ENCODE assay signal across 17 cellular contexts in genomic region chr16:57563761-57564160, GRCh38. TPM values are rescaled to one million over a fixed set of nuclear protein-coding genes. Genes with fewer than 3 reads are reported as not detected.
A peak's percentile ranks its signal among the peaks of the same experiment; 100 is the strongest.
DNase-seq lines count a peak whose midpoint lies in the region; ATAC-seq and TF ChIP-seq lines count a peak whose summit lies in the region.
"Had no signal": no experiment of that assay in that cellular context is flagged by ENCODE, and none has a peak within 500 bp of the region (broad histone marks: within the 10 kb centered on the region; RNA-seq: fewer than 3 reads in every experiment).

No MANE protein-coding gene starts in this region.

- DNase-seq in activated CD8-positive, alpha-beta memory T cell treated with anti-CD3 and anti-CD28 coated beads for 24 hours: peak; percentile 50
- no peak for DNase-seq in activated CD8-positive, alpha-beta memory T cell treated with anti-CD3 and anti-CD28 coated beads, Interleukin-2, amount 50 U/mL, for 4 hours
- no peak for DNase-seq in natural killer cell treated with Interleukin-12 subunit alpha and Interleukin-12 subunit beta and Interleukin-15 and Interleukin-18, amount 100 ng/mL, for 72 hours (ENCODE audit: low spot score)
- DNase-seq in natural killer cell: no peak
- DNase-seq in memory B cell (ENCODE audit: low spot score in 2 of 2): no peak
- DNase-seq in type B pancreatic cell (ENCODE audit: extremely low spot score, unreplicated experiment): peak; percentile 58
- no peak for DNase-seq in iPS-NIHi11 (ENCODE audit: low spot score)
- DNase-seq: C1 segment of cervical spinal cord; CD4-positive, CD25-positive, alpha-beta regulatory T cell; CD8-positive, alpha-beta memory T cell; COR-L47; DMS 273 treated with DMSO at 0.1 percent for 48 hours; DMS53; DND-41; EL; H9 had no signal

- TF ChIP-seq CTCF in natural killer cell (IDR thresholded peaks at IDR 0.05) (no peak), type B pancreatic cell (conservative IDR thresholded peaks at IDR 0.05) (no peak)

- H3K4me1 Mint-ChIP-seq in natural killer cell treated with Interleukin-12 subunit alpha and Interleukin-12 subunit beta and Interleukin-15 and Interleukin-18, amount 100 ng/mL, for 72 hours (ENCODE audit: low read depth in 2 of 2): peaks cover 25 to 45% of the 10 kb centered on the region in 2 donors
- peaks cover 41 to 65% of the 10 kb centered on the region in 2 donors for H3K4me1 Mint-ChIP-seq in natural killer cell
- H3K4me1 Mint-ChIP-seq in memory B cell: peaks cover 14% of the 10 kb centered on the region
- peaks cover 4% of the 10 kb centered on the region for H3K4me1 Mint-ChIP-seq in type B pancreatic cell (ENCODE audit: unreplicated experiment)
- H3K4me1 Mint-ChIP-seq: CD4-positive, CD25-positive, alpha-beta regulatory T cell had no signal

- peaks cover 7% of the 10 kb centered on the region for H3K9me3 Mint-ChIP-seq in natural killer cell treated with Interleukin-12 subunit alpha and Interleukin-12 subunit beta and Interleukin-15 and Interleukin-18, amount 100 ng/mL, for 72 hours
- H3K9me3 Mint-ChIP-seq in natural killer cell (peaks cover 2 to 7% of the 10 kb centered on the region in 2 donors), memory B cell (peaks cover 11% of the 10 kb centered on the region), type B pancreatic cell (peaks cover 14% of the 10 kb centered on the region)

- no peak overlapping the region for H3K4me3 Mint-ChIP-seq in natural killer cell treated with Interleukin-12 subunit alpha and Interleukin-12 subunit beta and Interleukin-15 and Interleukin-18, amount 100 ng/mL, for 72 hours
- no peak overlapping the region for H3K4me3 Mint-ChIP-seq in natural killer cell
- no peak overlapping the region for H3K4me3 Mint-ChIP-seq in memory B cell
- no peak overlapping the region for H3K4me3 Mint-ChIP-seq in type B pancreatic cell
- H3K4me3 Mint-ChIP-seq: CD4-positive, CD25-positive, alpha-beta regulatory T cell; CD8-positive, alpha-beta memory T cell; H9 had no signal

- peaks cover 32% of the 10 kb centered on the region for H3K36me3 Mint-ChIP-seq in natural killer cell treated with Interleukin-12 subunit alpha and Interleukin-12 subunit beta and Interleukin-15 and Interleukin-18, amount 100 ng/mL, for 72 hours
- peaks cover 15% of the 10 kb centered on the region for H3K36me3 Mint-ChIP-seq in natural killer cell
- H3K36me3 Mint-ChIP-seq in memory B cell: peaks cover 46% of the 10 kb centered on the region
- no peaks in the 10 kb centered on the region for H3K36me3 Mint-ChIP-seq in type B pancreatic cell
- H3K36me3 Mint-ChIP-seq: CD4-positive, CD25-positive, alpha-beta regulatory T cell had no signal

- intact Hi-C loops in natural killer cell (cut with micrococcal nuclease): no loop called here

- H3K27ac Mint-ChIP-seq in natural killer cell treated with Interleukin-12 subunit alpha and Interleukin-12 subunit beta and Interleukin-15 and Interleukin-18, amount 100 ng/mL, for 72 hours: peak overlapping the region; percentile 26 to 86
- H3K27ac Mint-ChIP-seq in natural killer cell: peak overlapping the region in 1 of 2 donors; percentile 5
- peak overlapping the region; percentile 50 for H3K27ac Mint-ChIP-seq in memory B cell
- H3K27ac Mint-ChIP-seq in type B pancreatic cell: no peak overlapping the region
- H3K27ac Mint-ChIP-seq: CD4-positive, CD25-positive, alpha-beta regulatory T cell had no signal

- no peaks in the 10 kb centered on the region for H3K27me3 Mint-ChIP-seq in natural killer cell treated with Interleukin-12 subunit alpha and Interleukin-12 subunit beta and Interleukin-15 and Interleukin-18, amount 100 ng/mL, for 72 hours
- H3K27me3 Mint-ChIP-seq in natural killer cell (ENCODE audit: low read depth in 2 of 2): no peaks in the 10 kb centered on the region
- H3K27me3 Mint-ChIP-seq in memory B cell: no peaks in the 10 kb centered on the region
- peaks cover 9% of the 10 kb centered on the region for H3K27me3 Mint-ChIP-seq in type B pancreatic cell
- H3K27me3 Mint-ChIP-seq: CD8-positive, alpha-beta memory T cell had no signal

- ATAC-seq in natural killer cell treated with Interleukin-12 subunit alpha and Interleukin-12 subunit beta and Interleukin-15 and Interleukin-18, amount 100 ng/mL, for 72 hours: no peak
- ATAC-seq in natural killer cell (no peak), memory B cell (ENCODE audit: low read depth) (no peak), HG03025 (IDR thresholded peaks at IDR 0.05; ENCODE audit: low FRiP score, unreplicated experiment) (no peak)

RNA-seq across cellular contexts. Expression of gene ADGRG5, which starts 21.3 kb away (rescaled TPM):
- total RNA-seq in natural killer cell treated with Interleukin-12 subunit alpha and Interleukin-12 subunit beta and Interleukin-15 and Interleukin-18, amount 100 ng/mL, for 72 hours: 10 to 100 TPM; 86.8 to 95.0 TPM
- total RNA-seq in natural killer cell: 100 to 1,000 TPM in 1 of 3 donors, 10 to 100 TPM in 2; 83.2 to 118 (median 94.5) TPM
- total RNA-seq in type B pancreatic cell (ENCODE audit: low replicate concordance): 0.82 and 1.7 TPM in 2 replicates

RNA-seq across cellular contexts. Expression of gene CCDC102A, which starts 27.4 kb away (rescaled TPM):
- 10 to 100 TPM; 13.9 to 21.5 TPM for total RNA-seq in natural killer cell treated with Interleukin-12 subunit alpha and Interleukin-12 subunit beta and Interleukin-15 and Interleukin-18, amount 100 ng/mL, for 72 hours
- total RNA-seq in natural killer cell (10 to 100 TPM; 15.5 to 24.4 (median 17.1) TPM), type B pancreatic cell (ENCODE audit: low replicate concordance) (6.9 and 14.4 TPM in 2 replicates)

Comparison
In these comparisons a context has a peak if more than half of its experiments do, and no peak if none do; other contexts are left out.
1. DNase-seq: peak in activated CD8-positive, alpha-beta memory T cell treated with anti-CD3 and anti-CD28 coated beads for 24 hours (single experiment) and type B pancreatic cell (single experiment); none in activated CD8-positive, alpha-beta memory T cell treated with anti-CD3 and anti-CD28 coated beads, Interleukin-2, amount 50 U/mL, for 4 hours (single experiment), natural killer cell treated with Interleukin-12 subunit alpha and Interleukin-12 subunit beta and Interleukin-15 and Interleukin-18, amount 100 ng/mL, for 72 hours (single experiment), natural killer cell (single experiment), memory B cell (0 of 2) and iPS-NIHi11 (single experiment).
2. RNA of gene ADGRG5, which starts 21.3 kb away (total RNA-seq): 86.8 to 95.0 TPM in natural killer cell treated with Interleukin-12 subunit alpha and Interleukin-12 subunit beta and Interleukin-15 and Interleukin-18, amount 100 ng/mL, for 72 hours and 83.2 to 118 TPM in natural killer cell; 0.82 to 1.7 TPM in type B pancreatic cell; every median in the first group is over 10 times any median in the second.